ENCODE assay signal across 14 cellular contexts in the genomic region with DNA sequence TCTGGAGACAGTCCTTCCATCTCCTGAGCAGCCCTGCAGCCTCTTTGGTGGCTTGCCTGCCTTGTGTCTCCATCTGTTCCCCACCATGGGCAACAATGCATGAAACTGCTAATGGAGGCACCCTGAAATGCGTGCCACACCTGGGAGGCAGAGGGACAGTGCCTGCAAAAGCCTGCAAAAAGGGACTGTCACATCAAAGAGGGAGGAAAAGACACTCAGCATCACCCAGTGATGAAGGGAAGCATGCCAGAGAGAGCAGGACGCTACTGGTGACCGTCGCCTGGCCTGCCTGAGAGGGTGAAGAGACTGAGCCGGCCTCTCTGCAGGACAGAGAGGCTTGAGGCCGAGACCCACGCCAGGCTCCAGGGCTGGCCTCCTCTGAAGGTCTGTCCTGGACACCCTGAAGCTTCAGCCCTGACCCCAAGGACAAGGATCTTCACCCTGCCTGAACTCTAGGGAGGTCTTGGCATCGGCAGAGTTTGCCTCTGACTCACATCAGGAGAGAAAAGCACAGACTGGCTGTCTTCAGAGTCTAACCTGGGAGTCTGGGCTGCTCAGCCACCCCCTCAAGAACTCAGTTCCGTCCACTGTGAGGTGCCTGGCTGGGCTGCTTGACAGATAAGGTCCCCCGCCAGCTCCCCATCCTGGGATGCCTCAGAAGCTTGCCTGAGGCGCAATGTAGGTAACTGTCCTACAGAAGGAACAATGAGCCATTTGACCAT. TPM values are rescaled to one million over a fixed set of nuclear protein-coding genes. Genes with fewer than 3 reads are reported as not detected.
DNase-seq lines count a peak whose midpoint lies in the region; ATAC-seq and TF ChIP-seq lines count a peak whose summit lies in the region.
"Had no signal": no experiment of that assay in that cellular context is flagged by ENCODE, and none has a peak within 500 bp of the region (broad histone marks: within the 10 kb centered on the region; RNA-seq: fewer than 3 reads in every experiment).

No MANE protein-coding gene starts in this region.

- no peak overlapping the region for H3K27ac Mint-ChIP-seq in glutamatergic neuron (ENCODE audit: unreplicated experiment)
- H3K27ac Mint-ChIP-seq: activated T-cell treated with anti-CD3 and anti-CD28 coated beads, Interleukin-2, amount 50 U/mL, for 24 hours had no signal

- TF ChIP-seq POLR2A in thyroid gland (IDR thresholded peaks at IDR 0.05): no peak

- no peak overlapping the region for H3K56ac ChIP-seq in mesendoderm (ENCODE audit: low read length)

- no peak overlapping the region for H2BK5ac ChIP-seq in mesendoderm (ENCODE audit: low read length)

- H3K4me2 ChIP-seq in mesendoderm (ENCODE audit: low read length): no peak overlapping the region

- no peak overlapping the region for H3K9ac ChIP-seq in mesendoderm (ENCODE audit: low read length)

- no peaks in the 10 kb centered on the region for H3K79me2 ChIP-seq in mesendoderm (ENCODE audit: control insufficient read depth, insufficient read depth, low read length)

- ATAC-seq in Right ventricle myocardium superior (ENCODE audit: poor library complexity) (no peak), HG03280 (IDR thresholded peaks at IDR 0.05; ENCODE audit: unreplicated experiment) (peak; percentile 3)
- ATAC-seq: Panc1 had no signal

- DNase-seq in Right ventricle myocardium superior (peak; percentile 47), cardiac septum (ENCODE audit: low spot score) (no peak), glutamatergic neuron (peak; percentile 22), thyroid gland (no peak), NCI-H146 treated with DMSO at 0.1 percent for 48 hours (lab: John Stamatoyannopoulos, UW; ENCODE audit: unreplicated experiment) (no peak), NCI-H446 (lab: John Stamatoyannopoulos, UW) (no peak), mesendoderm (no peak)
- DNase-seq: activated T-cell treated with anti-CD3 and anti-CD28 coated beads, Interleukin-2, amount 50 U/mL, for 24 hours; EL; NCI-H2029 treated with DMSO at 0.1 percent for 48 hours; small intestine had no signal

- no peaks in the 10 kb centered on the region for H3K36me3 ChIP-seq in thyroid gland
- H3K36me3 ChIP-seq in mesendoderm (ENCODE audit: control insufficient read depth, insufficient read depth, low read length): no peaks in the 10 kb centered on the region
- H3K36me3 ChIP-seq: esophagus muscularis mucosa had no signal

- intact Hi-C loops in Right ventricle myocardium superior (cut with DNase I): no loop called here
- intact Hi-C loops in cardiac septum (cut with DNase I): loop anchor here (5.0 kb wide), 1 partner anchor 325 kb away; a partner anchor contains a TSS
- intact Hi-C loops in thyroid gland (cut with DNase I): no loop called here

- no peaks in the 10 kb centered on the region for H3K36me3 Mint-ChIP-seq in glutamatergic neuron (ENCODE audit: unreplicated experiment)

- H3K4me1 ChIP-seq in thyroid gland: peaks cover 27 to 87% of the 10 kb centered on the region in 2 donors
- peaks cover 2% of the 10 kb centered on the region for H3K4me1 ChIP-seq in mesendoderm (ENCODE audit: control insufficient read depth, low read depth, low read length)

- no peaks in the 10 kb centered on the region for H3K27me3 ChIP-seq in thyroid gland
- H3K27me3 ChIP-seq in mesendoderm (ENCODE audit: insufficient read depth, low read length, poor library complexity): no peaks in the 10 kb centered on the region
- H3K27me3 ChIP-seq: esophagus muscularis mucosa had no signal

- no peaks in the 10 kb centered on the region for H3K9me3 ChIP-seq in thyroid gland
- H3K9me3 ChIP-seq: esophagus muscularis mucosa had no signal

- H3K4me1 Mint-ChIP-seq in glutamatergic neuron (ENCODE audit: low read depth, unreplicated experiment): peaks cover 12% of the 10 kb centered on the region

- no peak overlapping the region for H3K4me3 ChIP-seq in thyroid gland (replicated peaks in 1 of 3)
- H3K4me3 ChIP-seq in mesendoderm (ENCODE audit: low read length): no peak overlapping the region
- H3K4me3 ChIP-seq: esophagus muscularis mucosa had no signal

- peaks cover 2% of the 10 kb centered on the region for H3K27me3 Mint-ChIP-seq in glutamatergic neuron (ENCODE audit: unreplicated experiment)
- H3K27me3 Mint-ChIP-seq: activated T-cell treated with anti-CD3 and anti-CD28 coated beads, Interleukin-2, amount 50 U/mL, for 24 hours had no signal

- H4K5ac ChIP-seq in mesendoderm (ENCODE audit: low read length): no peak overlapping the region

- no peaks in the 10 kb centered on the region for H3K9me3 Mint-ChIP-seq in glutamatergic neuron (ENCODE audit: unreplicated experiment)
- H3K9me3 Mint-ChIP-seq: activated T-cell treated with anti-CD3 and anti-CD28 coated beads, Interleukin-2, amount 50 U/mL, for 24 hours had no signal

- 93% methylated on average over 11 of the region's 11 CpGs for WGBS in thyroid gland, 2 donors
- whole genome bisulfite sequencing in mesendoderm (ENCODE audit: extremely low coverage, insufficient coverage, low lambda C conversion rate): no CpG with 5 or more reads among the region's 11 CpGs

- H3K23ac ChIP-seq in mesendoderm (ENCODE audit: low read length): no peak overlapping the region

- H3K4me3 Mint-ChIP-seq in glutamatergic neuron (ENCODE audit: unreplicated experiment): no peak overlapping the region
- H3K4me3 Mint-ChIP-seq: activated T-cell treated with anti-CD3 and anti-CD28 coated beads, Interleukin-2, amount 50 U/mL, for 24 hours had no signal

- no peak overlapping the region for H3K18ac ChIP-seq in mesendoderm (ENCODE audit: low read length)

- TF ChIP-seq CTCF in glutamatergic neuron (IDR thresholded peaks at IDR 0.05; ENCODE audit: partially characterized antibody, unreplicated experiment) (no peak), thyroid gland (IDR thresholded peaks at IDR 0.05) (no peak)

- H2AK5ac ChIP-seq in mesendoderm (ENCODE audit: low read length): no peak overlapping the region

- peak overlapping the region in 2 of 3 donors; percentile 16 to 93 for H3K27ac ChIP-seq in thyroid gland
- H3K27ac ChIP-seq in mesendoderm (ENCODE audit: low read depth, low read length): no peak overlapping the region
- H3K27ac ChIP-seq: esophagus muscularis mucosa had no signal

- no peak overlapping the region for H3K4ac ChIP-seq in mesendoderm (ENCODE audit: low read depth, low read length)

- no peak overlapping the region for H2BK15ac ChIP-seq in mesendoderm (replicated peaks; ENCODE audit: low read depth)

- H4K8ac ChIP-seq in mesendoderm (ENCODE audit: low read depth, low read length): no peak overlapping the region

- no peaks in the 10 kb centered on the region for H3K79me1 ChIP-seq in mesendoderm (ENCODE audit: low read length)

- no peak overlapping the region for H2BK120ac ChIP-seq in mesendoderm (ENCODE audit: low read depth, low read length)

RNA-seq across cellular contexts. Expression of a gene that starts 8.1 kb away (rescaled TPM):
- 495 TPM for total RNA-seq in Right ventricle myocardium superior
- total RNA-seq in cardiac septum: 98.6 TPM
- total RNA-seq in glutamatergic neuron (ENCODE audit: unreplicated experiment): 31.7 TPM
- 100 to 1,000 TPM in 2 of 4 donors, 10 to 100 TPM in 2; 78.2 to 163 (median 112) TPM for total RNA-seq in thyroid gland
- 4.4 TPM for polyA plus RNA-seq in mesendoderm (2013, experiment 1 of 2)
- 4.5 TPM for polyA plus RNA-seq in mesendoderm (2013, experiment 2 of 2)

Comparison
In these comparisons a context has a peak if more than half of its experiments do, and no peak if none do; other contexts are left out.
1. DNase-seq: peak in Right ventricle myocardium superior (single experiment) and glutamatergic neuron (single experiment); none in cardiac septum (single experiment), thyroid gland (0 of 2), NCI-H146 treated with DMSO at 0.1 percent for 48 hours (single experiment), NCI-H446 (0 of 2) and mesendoderm (single experiment).